ENCODE assay signal across 24 cellular contexts in the genomic region with DNA sequence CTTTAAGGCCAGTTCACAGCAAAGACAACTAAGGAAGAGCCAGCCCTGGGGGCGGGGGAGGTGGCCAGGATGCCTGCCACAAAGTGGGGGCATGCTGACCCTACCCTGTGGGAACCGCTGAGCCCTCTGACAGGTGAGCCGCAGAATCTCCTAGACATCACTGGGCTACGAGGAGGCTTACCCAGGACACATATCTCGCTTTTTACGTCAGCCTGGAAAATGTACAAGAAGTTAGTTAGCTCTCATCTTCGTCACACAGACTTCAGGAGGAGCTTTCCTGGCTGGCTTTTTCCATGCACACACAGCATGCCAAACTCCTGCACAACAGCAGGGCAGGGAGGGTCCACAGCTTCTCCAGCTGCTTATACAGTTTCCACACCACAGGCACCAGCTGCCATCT.
A peak's percentile ranks its signal among the peaks of the same experiment; 100 is the strongest.
DNase-seq lines count a peak whose midpoint lies in the region; ATAC-seq and TF ChIP-seq lines count a peak whose summit lies in the region.
"Had no signal": no experiment of that assay in that cellular context is flagged by ENCODE, and none has a peak within 500 bp of the region (broad histone marks: within the 10 kb centered on the region; RNA-seq: fewer than 3 reads in every experiment).

No MANE protein-coding gene starts in this region.

- TF ChIP-seq POLR2A in gastroesophageal sphincter (IDR thresholded peaks at IDR 0.05), result no peak

- H3K4me1 ChIP-seq in gastroesophageal sphincter, result peaks cover 0 to 35% (median 8%) of the 10 kb centered on the region in 3 donors
- peaks cover 0 to 45% (median 14%) of the 10 kb centered on the region in 4 donors for H3K4me1 ChIP-seq in tibial artery
- H3K4me1 ChIP-seq: HAP-1 had no signal

- H3K27me3 Mint-ChIP-seq in brain, result no peaks in the 10 kb centered on the region

- peak overlapping the region; percentile 40 to 76 (median 68) for H3K27ac ChIP-seq in gastroesophageal sphincter
- H3K27ac ChIP-seq in tibial artery, result peak overlapping the region; percentile 65 to 77
- H3K27ac ChIP-seq: epithelial cell of prostate, neutrophil, RWPE1, SK-N-MC had no signal

- TF ChIP-seq CTCF in brain (conservative IDR thresholded peaks at IDR 0.05) (no peak), gastroesophageal sphincter (IDR thresholded peaks at IDR 0.05) (no peak), tibial artery (IDR thresholded peaks at IDR 0.05) (no peak)

- H3K27me3 ChIP-seq in gastroesophageal sphincter, result no peaks in the 10 kb centered on the region
- no peaks in the 10 kb centered on the region for H3K27me3 ChIP-seq in tibial artery

- no peaks in the 10 kb centered on the region for H3K9me3 Mint-ChIP-seq in brain
- H3K9me3 Mint-ChIP-seq: CD4-positive, CD25-positive, alpha-beta regulatory T cell; IgD-negative memory B cell; memory B cell had no signal

- peaks cover 8% of the 10 kb centered on the region for H3K36me3 Mint-ChIP-seq in brain
- H3K36me3 Mint-ChIP-seq: activated naive CD8-positive, alpha-beta T cell; CD4-positive, CD25-positive, alpha-beta regulatory T cell; IgD-negative memory B cell; memory B cell had no signal

- H3K36me3 ChIP-seq in gastroesophageal sphincter (no peaks in the 10 kb centered on the region), tibial artery (peaks cover 0 to 21% (median 13%) of the 10 kb centered on the region in 3 donors)
- H3K36me3 ChIP-seq: HAP-1, neutrophil had no signal

- H3K4me3 ChIP-seq in gastroesophageal sphincter, result no peak overlapping the region
- no peak overlapping the region for H3K4me3 ChIP-seq in tibial artery
- H3K4me3 ChIP-seq: HAP-1, SK-N-MC, smooth muscle cell had no signal

- TF ChIP-seq EP300 in gastroesophageal sphincter (IDR thresholded peaks at IDR 0.05), result peak; percentile 13

- WGBS in gastroesophageal sphincter (ENCODE audit: low coverage in 1 of 2), 2 donors, result 57 to 64% methylated on average over 3 to 5 of the region's 7 CpGs

- H3K4me3 Mint-ChIP-seq in brain, result no peak overlapping the region
- H3K4me3 Mint-ChIP-seq: activated naive CD8-positive, alpha-beta T cell; CD4-positive, CD25-positive, alpha-beta regulatory T cell; memory B cell had no signal

- ATAC-seq in gastroesophageal sphincter (peak; percentile 62), HG03095 (IDR thresholded peaks at IDR 0.05; ENCODE audit: unreplicated experiment) (no peak), GM18909 (IDR thresholded peaks at IDR 0.05; ENCODE audit: poor library complexity, unreplicated experiment) (no peak)

- H3K9me3 ChIP-seq in gastroesophageal sphincter (no peaks in the 10 kb centered on the region), tibial artery (no peaks in the 10 kb centered on the region)
- H3K9me3 ChIP-seq: HAP-1, neutrophil had no signal

- peak; percentile 21 for DNase-seq in mucosa of gallbladder (ENCODE audit: low spot score)
- peak in 1 of 2 donors; percentile 81 for DNase-seq in tibial artery
- no peak for DNase-seq in COR-L47 (lab: John Stamatoyannopoulos, UW)
- DNase-seq: activated T-cell treated with anti-CD3 and anti-CD28 coated beads for 4 hours; CD4-positive, CD25-positive, alpha-beta regulatory T cell; DMS153; foreskin fibroblast; NCI-H1048; NCI-H1694; NCI-H510A; T-helper 2 cell had no signal

- peaks cover 35% of the 10 kb centered on the region for H3K4me1 Mint-ChIP-seq in brain
- H3K4me1 Mint-ChIP-seq: CD4-positive, CD25-positive, alpha-beta regulatory T cell had no signal

- H3K27ac Mint-ChIP-seq in brain, result peak overlapping the region in 4 of 5 experiments; percentile 51 to 85 (median 62)
- H3K27ac Mint-ChIP-seq: activated naive CD8-positive, alpha-beta T cell; CD4-positive, CD25-positive, alpha-beta regulatory T cell; IgD-negative memory B cell had no signal

- intact Hi-C loops in tibial artery (cut with DNase I; ENCODE audit: low total_unique reads), result loop anchor here (5.0 to 10.0 kb wide), 2 partner anchors 128 to 395 kb away; a partner anchor contains a TSS
